Comparison of ENCODE assay signal across 23 cellular contexts in the genomic region with DNA sequence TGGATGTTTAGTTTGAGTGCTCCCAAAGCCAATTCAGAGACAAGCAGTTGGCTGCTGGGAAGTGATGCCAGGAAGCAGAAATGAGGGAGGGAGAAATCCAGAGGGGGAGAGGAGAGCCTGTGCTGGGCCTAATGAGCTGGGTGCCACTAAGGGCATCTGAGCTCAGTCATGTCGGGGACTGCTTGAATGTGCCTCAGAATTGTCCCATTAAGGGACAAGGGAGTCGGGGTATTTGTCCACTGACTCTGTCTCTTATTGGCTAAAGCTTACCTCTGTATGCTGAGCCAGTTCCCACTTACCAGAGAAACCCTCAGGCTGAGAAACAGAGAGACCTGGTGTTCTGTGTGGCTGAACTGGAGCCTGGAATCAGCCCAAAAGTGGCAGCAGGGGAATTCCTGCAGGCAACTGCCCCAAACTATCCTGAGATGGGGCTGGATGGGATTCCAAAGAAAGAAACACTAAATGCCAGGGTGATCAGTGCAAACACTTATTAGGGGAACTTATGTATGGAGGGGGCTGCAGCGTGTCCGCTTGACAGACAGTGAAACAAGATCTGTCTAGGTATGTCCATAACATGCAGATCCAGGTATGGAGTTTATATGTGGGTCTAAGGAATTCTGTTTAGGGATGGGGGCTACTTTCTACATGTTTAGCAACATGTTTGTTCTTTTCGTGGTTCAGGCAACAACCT. TPM values are rescaled to one million over a fixed set of nuclear protein-coding genes. Genes with fewer than 3 reads are reported as not detected.
A peak's percentile ranks its signal among the peaks of the same experiment; 100 is the strongest.
DNase-seq lines count a peak whose midpoint lies in the region; ATAC-seq and TF ChIP-seq lines count a peak whose summit lies in the region.
"Had no signal": no experiment of that assay in that cellular context is flagged by ENCODE, and none has a peak within 500 bp of the region (broad histone marks: within the 10 kb centered on the region; RNA-seq: fewer than 3 reads in every experiment).

No MANE protein-coding gene starts in this region.

- H3K9me3 ChIP-seq in BE2C (no peaks in the 10 kb centered on the region), T-helper 17 cell (ENCODE audit: control insufficient read depth, low read length, poor library complexity, severe bottlenecking) (no peaks in the 10 kb centered on the region), right cardiac atrium (ENCODE audit: control insufficient read depth, low read length) (no peaks in the 10 kb centered on the region), spleen (no peaks in the 10 kb centered on the region)
- H3K9me3 ChIP-seq: adrenal gland, esophagus squamous epithelium, SJCRH30, suprapubic skin had no signal

- H3K9me3 Mint-ChIP-seq in activated naive CD4-positive, alpha-beta T cell treated with anti-CD3 and anti-CD28 coated beads, Interleukin-2, amount 10 ng/mL, durations not matched to agents 7 days and 5 days: no peaks in the 10 kb centered on the region
- H3K9me3 Mint-ChIP-seq: CD4-positive, alpha-beta memory T cell; HFFc6 had no signal

- H3K4me3 ChIP-seq in BE2C (ENCODE audit: low read depth, low read length): no peak overlapping the region
- H3K4me3 ChIP-seq in right cardiac atrium (ENCODE audit: low read length): no peak overlapping the region
- H3K4me3 ChIP-seq in rectal smooth muscle tissue (ENCODE audit: low read length): peak overlapping the region; percentile 16
- H3K4me3 ChIP-seq in spleen: no peak overlapping the region
- H3K4me3 ChIP-seq: adrenal gland, esophagus squamous epithelium, PC-9, SJCRH30, suprapubic skin had no signal

- no peak for TF ChIP-seq POLR2A in spleen (IDR thresholded peaks at IDR 0.05)

- WGBS in right cardiac atrium: 72% methylated on average over 5 of the region's 5 CpGs
- WGBS in spleen, 5 donors: 72 to 88% (median 84%) methylated on average over 5 of the region's 5 CpGs

- CTCF ChIA-PET in activated naive CD4-positive, alpha-beta T cell treated with anti-CD3 and anti-CD28 coated beads, Interleukin-2, amount 10 ng/mL, durations not matched to agents 7 days and 5 days (lab: Charles Lee): no interaction called here

- peaks cover 21% of the 10 kb centered on the region for H3K4me1 ChIP-seq in BE2C
- peaks cover 9% of the 10 kb centered on the region for H3K4me1 ChIP-seq in right cardiac atrium (ENCODE audit: control insufficient read depth, insufficient read depth, low read length)
- peaks cover 32% of the 10 kb centered on the region for H3K4me1 ChIP-seq in rectal smooth muscle tissue (ENCODE audit: control insufficient read depth, insufficient read depth, low read length)
- H3K4me1 ChIP-seq in spleen: peaks cover 0 to 15% (median 0%) of the 10 kb centered on the region in 6 donors

- peak overlapping the region; percentile 8 for H3K27ac Mint-ChIP-seq in T-helper 17 cell
- no peak overlapping the region for H3K27ac Mint-ChIP-seq in activated naive CD4-positive, alpha-beta T cell treated with anti-CD3 and anti-CD28 coated beads, Interleukin-2, amount 10 ng/mL, durations not matched to agents 7 days and 5 days
- H3K27ac Mint-ChIP-seq: HFFc6 had no signal

- no peak for TF ChIP-seq CTCF in BE2C (IDR thresholded peaks at IDR 0.05; ENCODE audit: low read depth, low read length)
- TF ChIP-seq CTCF in spleen (IDR thresholded peaks at IDR 0.05 in 8 of 11, conservative IDR thresholded peaks at IDR 0.05 in 3 of 11): no peak

- H3K36me3 ChIP-seq in BE2C (no peaks in the 10 kb centered on the region), rectal smooth muscle tissue (ENCODE audit: control insufficient read depth, insufficient read depth, low read length) (no peaks in the 10 kb centered on the region), spleen (no peaks in the 10 kb centered on the region)
- H3K36me3 ChIP-seq: adrenal gland, esophagus squamous epithelium, SJCRH30, suprapubic skin had no signal

- H3K27me3 ChIP-seq in BE2C (no peaks in the 10 kb centered on the region), right cardiac atrium (ENCODE audit: control insufficient read depth, insufficient read depth) (no peaks in the 10 kb centered on the region), rectal smooth muscle tissue (ENCODE audit: control insufficient read depth, insufficient read depth, low read length) (no peaks in the 10 kb centered on the region), spleen (replicated peaks in 1 of 7) (no peaks in the 10 kb centered on the region)
- H3K27me3 ChIP-seq: adrenal gland, esophagus squamous epithelium, SJCRH30, suprapubic skin had no signal

- H3K27ac ChIP-seq in right cardiac atrium (ENCODE audit: low read length) (no peak overlapping the region), rectal smooth muscle tissue (ENCODE audit: low read depth, low read length) (peak overlapping the region; percentile 65), spleen (no peak overlapping the region)
- H3K27ac ChIP-seq: adrenal gland, PC-9, SJCRH30, suprapubic skin had no signal

- H3K36me3 Mint-ChIP-seq in T-helper 17 cell (ENCODE audit: low read depth): no peaks in the 10 kb centered on the region
- H3K36me3 Mint-ChIP-seq in activated naive CD4-positive, alpha-beta T cell treated with anti-CD3 and anti-CD28 coated beads, Interleukin-2, amount 10 ng/mL, durations not matched to agents 7 days and 5 days: no peaks in the 10 kb centered on the region

- H3K4me1 Mint-ChIP-seq in T-helper 17 cell: peaks cover 10% of the 10 kb centered on the region
- peaks cover 9% of the 10 kb centered on the region for H3K4me1 Mint-ChIP-seq in activated naive CD4-positive, alpha-beta T cell treated with anti-CD3 and anti-CD28 coated beads, Interleukin-2, amount 10 ng/mL, durations not matched to agents 7 days and 5 days

- H3K9ac ChIP-seq in rectal smooth muscle tissue (ENCODE audit: low read length): no peak overlapping the region

- H3K4me3 Mint-ChIP-seq in T-helper 17 cell: no peak overlapping the region
- no peak overlapping the region for H3K4me3 Mint-ChIP-seq in activated naive CD4-positive, alpha-beta T cell treated with anti-CD3 and anti-CD28 coated beads, Interleukin-2, amount 10 ng/mL, durations not matched to agents 7 days and 5 days
- H3K4me3 Mint-ChIP-seq: CD4-positive, alpha-beta memory T cell; HFFc6 had no signal

- H3K27me3 Mint-ChIP-seq in T-helper 17 cell: no peaks in the 10 kb centered on the region
- H3K27me3 Mint-ChIP-seq in activated naive CD4-positive, alpha-beta T cell treated with anti-CD3 and anti-CD28 coated beads, Interleukin-2, amount 10 ng/mL, durations not matched to agents 7 days and 5 days: no peaks in the 10 kb centered on the region
- H3K27me3 Mint-ChIP-seq: CD4-positive, alpha-beta memory T cell had no signal

- no peak for ATAC-seq in T-helper 17 cell
- ATAC-seq in right cardiac atrium: peak; percentile 36 to 37
- ATAC-seq in HG02973 (IDR thresholded peaks at IDR 0.05; ENCODE audit: unreplicated experiment): no peak
- ATAC-seq: left colon had no signal

- DNase-seq in BE2C: peak; percentile 21
- DNase-seq in T-helper 17 cell: no peak
- no peak for DNase-seq in right cardiac atrium
- no peak for DNase-seq in activated naive CD4-positive, alpha-beta T cell treated with anti-CD3 and anti-CD28 coated beads, Interleukin-2, amount 10 ng/mL, durations not matched to agents 7 days and 5 days
- no peak for DNase-seq in NCI-H748 (lab: John Stamatoyannopoulos, UW; ENCODE audit: unreplicated experiment)
- DNase-seq in spleen: no peak
- DNase-seq: activated CD4-positive, alpha-beta T cell treated with anti-CD3 and anti-CD28 coated beads, Interleukin-2, amount 50 U/mL, for 4 hours; activated effector memory CD4-positive, alpha-beta T cell treated with anti-CD3 and anti-CD28 coated beads, Interleukin-2, amount 50 U/mL, for 16 hours; adrenal gland; CD4-positive, alpha-beta memory T cell; DMS153; esophagus squamous epithelium; GDM1; HFFc6; left colon; NCI-H2171; NCI-H526; PC-9; SJCRH30; stimulated activated CD4-positive, alpha-beta T cell treated with anti-CD3 and anti-CD28 coated beads, Interleukin-15, amount 100 ng/mL, for 24 hours had no signal

- intact Hi-C loops in right cardiac atrium (cut with DNase I): loop anchor here in 1 of 4 donors (10.0 kb wide), 1 partner anchor 691 kb away; no protein-coding TSS in a partner anchor
- intact Hi-C loops in spleen (cut with DNase I; ENCODE audit: low total_unique reads): loop anchor here (5.0 kb wide), 2 partner anchors 244 to 684 kb away; no protein-coding TSS in a partner anchor

RNA-seq across cellular contexts. Expression of gene NR1D2, which starts 48.6 kb away (rescaled TPM):
- polyA plus RNA-seq in BE2C (2012; ENCODE audit: insufficient read depth, insufficient read length, low read depth): 7.8 TPM
- 100 to 1,000 TPM; 132 to 171 TPM for total RNA-seq in T-helper 17 cell
- 10 to 100 TPM; 23.9 to 54.7 (median 37.1) TPM for total RNA-seq in right cardiac atrium
- 11.9 TPM for polyA plus RNA-seq in right cardiac atrium
- 10 to 100 TPM; 20.4 to 44.4 (median 39.5) TPM for total RNA-seq in spleen
- polyA plus RNA-seq in spleen: 10 to 100 TPM in 1 of 3 donors, 1 to 10 TPM in 2; 6.1 to 10.7 (median 7.3) TPM

Comparison
In these comparisons a context has a peak if more than half of its experiments do, and no peak if none do; other contexts are left out.
1. ATAC-seq: peak in right cardiac atrium (2 of 2); none in T-helper 17 cell (single experiment) and HG02973 (single experiment).